In the genomic region with DNA sequence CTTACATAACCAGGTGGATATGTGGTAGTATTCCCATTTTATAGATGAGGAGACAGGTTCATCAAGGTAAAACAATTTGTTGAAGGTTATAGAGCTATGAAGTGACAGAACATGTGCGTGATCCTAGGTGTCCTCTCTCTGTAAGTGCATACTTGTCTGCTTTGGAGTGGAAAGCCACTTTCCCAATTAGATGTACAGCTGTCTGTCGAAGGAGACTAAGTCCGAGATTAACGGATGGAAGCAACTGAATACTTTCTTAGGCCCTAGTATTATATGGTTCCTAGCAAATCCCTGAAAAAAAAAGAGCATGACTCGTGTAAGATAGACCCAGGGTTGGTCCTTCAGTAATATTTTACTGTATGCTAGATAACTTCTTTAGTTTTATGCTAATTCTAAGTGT, we compare ENCODE assay signal across 1 cellular context.
TF ChIP-seq lines count a peak whose summit lies in the region.

No MANE protein-coding gene starts in this region.

TF ChIP-seq in GM12878, 131 proteins besides CTCF, POLR2A, EP300 and RAD21 (continued from another document):
- TF ChIP-seq ZBTB11 (CRISPR knock-in tag; IDR thresholded peaks at IDR 0.05): no peak
- no peak for TF ChIP-seq TBL1XR1 (IDR thresholded peaks at IDR 0.05; ENCODE audit: low read depth, low read length)
